Comparison of ENCODE assay signal across 8 cellular contexts in the genomic region with DNA sequence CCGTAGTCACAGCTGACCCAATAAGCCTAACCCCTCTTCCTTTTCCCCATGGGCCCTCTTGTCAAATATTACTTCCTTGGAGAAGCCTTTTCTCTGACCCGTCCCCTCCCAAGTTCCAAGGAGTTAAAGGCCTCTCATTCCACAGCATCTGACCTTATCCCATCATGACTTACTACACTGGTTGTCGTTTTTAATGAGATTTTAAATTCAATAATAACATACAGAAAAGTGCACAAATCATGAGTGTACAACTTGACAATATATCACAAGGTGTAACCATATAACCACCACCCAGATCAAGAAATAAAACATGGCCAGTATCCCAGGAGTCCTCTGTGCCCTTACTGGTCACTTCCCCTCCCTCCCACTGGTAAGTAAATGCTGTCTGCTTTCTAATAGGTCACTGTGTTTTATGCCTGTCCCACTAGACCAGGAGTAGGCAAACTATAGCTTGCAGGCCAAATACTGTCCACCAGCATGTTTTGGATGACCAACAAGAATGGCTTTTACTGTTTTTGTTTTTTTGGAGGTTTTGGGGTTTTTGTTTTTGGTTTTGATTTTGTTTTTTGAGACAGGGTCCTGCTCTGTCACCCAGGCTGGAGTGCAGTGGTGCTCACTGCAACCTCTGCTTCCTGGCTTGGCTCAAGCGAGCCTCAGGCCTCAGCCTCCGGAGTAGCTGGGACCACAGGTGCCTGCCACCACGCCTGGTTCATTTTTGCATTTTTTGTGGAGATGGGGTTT. TPM values are rescaled to one million over a fixed set of nuclear protein-coding genes. Genes with fewer than 3 reads are reported as not detected.
DNase-seq lines count a peak whose midpoint lies in the region; ATAC-seq and TF ChIP-seq lines count a peak whose summit lies in the region.

No MANE protein-coding gene starts in this region.

- H3K27me3 ChIP-seq in ACC112 (ENCODE audit: insufficient read depth, low read length) (no peaks in the 10 kb centered on the region), HAP-1 (ENCODE audit: low read depth) (no peaks in the 10 kb centered on the region), WERI-Rb-1 (ENCODE audit: insufficient read depth, low read depth, severe bottlenecking) (no peaks in the 10 kb centered on the region), iPS DF 6.9 (ENCODE audit: control insufficient read depth, insufficient read depth, low read length) (no peaks in the 10 kb centered on the region), stomach (peaks cover 0 to 12% (median 0%) of the 10 kb centered on the region in 3 donors)

- no peaks in the 10 kb centered on the region for H3K79me2 ChIP-seq in ACC112 (ENCODE audit: control insufficient read depth, insufficient read depth, low read length, unreplicated experiment)

- H3K4me3 ChIP-seq in ACC112 (ENCODE audit: low read depth, low read length) (peak overlapping the region; percentile 81), HAP-1 (peak overlapping the region; percentile 73), WERI-Rb-1 (ENCODE audit: low read depth, low read length) (peak overlapping the region; percentile 89), iPS DF 6.9 (ENCODE audit: low read length) (peak overlapping the region; percentile 87; the same call in 1 of the 2 replicates), stomach (peak overlapping the region; percentile 58 to 72 (median 64))

- WGBS in iPS DF 6.9 (ENCODE audit: insufficient coverage, insufficient read length), result no CpG with 5 or more reads among the region's 6 CpGs
- WGBS in stomach, 5 donors, result 52 to 59% (median 57%) methylated on average over 6 of the region's 6 CpGs

- peak in 1 of 2 experiments; percentile 13 for DNase-seq in HAP-1 (ENCODE audit: low spot score in 2 of 2)
- no peak for DNase-seq in WERI-Rb-1
- no peak for DNase-seq in iPS DF 6.9 (ENCODE audit: low read depth, low spot score)
- no peak for DNase-seq in stomach
- DNase-seq in middle frontal gyrus (ENCODE audit: extremely low spot score, low spot score), result no peak
- DNase-seq in GM20000 (ENCODE audit: low spot score), result no peak

- TF ChIP-seq EP300 in stomach (IDR thresholded peaks at IDR 0.05), result no peak

- no peak for TF ChIP-seq CTCF in WERI-Rb-1 (IDR thresholded peaks at IDR 0.05; ENCODE audit: low read depth, low read length)
- no peak for TF ChIP-seq CTCF in stomach (IDR thresholded peaks at IDR 0.05)
- TF ChIP-seq CTCF in GM20000 (IDR thresholded peaks at IDR 0.05; ENCODE audit: extremely low read depth, missing control alignments), result no peak

- H3K27ac ChIP-seq in ACC112 (ENCODE audit: low read depth, low read length) (peak overlapping the region; percentile 53; the same call in 1 of the 2 replicates), WERI-Rb-1 (peak overlapping the region; percentile 96), iPS DF 6.9 (ENCODE audit: low read length) (no peak overlapping the region), stomach (peak overlapping the region in 4 of 5 donors; percentile 92 to 96 (median 94))

- H3K9me3 ChIP-seq in HAP-1 (no peaks in the 10 kb centered on the region), WERI-Rb-1 (ENCODE audit: severe bottlenecking) (no peaks in the 10 kb centered on the region), iPS DF 6.9 (ENCODE audit: control insufficient read depth, insufficient read depth, low read length) (no peaks in the 10 kb centered on the region), stomach (no peaks in the 10 kb centered on the region)

- H3K36me3 ChIP-seq in ACC112 (ENCODE audit: insufficient read depth, low read length), result no peaks in the 10 kb centered on the region
- H3K36me3 ChIP-seq in HAP-1 (replicated peaks), result no peaks in the 10 kb centered on the region
- peaks cover 13% of the 10 kb centered on the region for H3K36me3 ChIP-seq in WERI-Rb-1
- no peaks in the 10 kb centered on the region for H3K36me3 ChIP-seq in iPS DF 6.9 (ENCODE audit: control insufficient read depth, insufficient read depth, low read length)
- H3K36me3 ChIP-seq in stomach, result no peaks in the 10 kb centered on the region

- no peak for ATAC-seq in HG02642 (IDR thresholded peaks at IDR 0.05; ENCODE audit: poor library complexity, unreplicated experiment)

- H3K4me1 ChIP-seq in ACC112 (ENCODE audit: control insufficient read depth, insufficient read depth, low read length, unreplicated experiment) (peaks cover 17% of the 10 kb centered on the region), HAP-1 (peaks cover 10% of the 10 kb centered on the region), iPS DF 6.9 (ENCODE audit: control insufficient read depth, insufficient read depth, low read length) (peaks cover 3% of the 10 kb centered on the region; the same call in 1 of the 2 replicates), stomach (peaks cover 26 to 42% (median 34%) of the 10 kb centered on the region in 4 donors)

- peak overlapping the region; percentile 54 for H2AFZ ChIP-seq in ACC112 (ENCODE audit: low read length, unreplicated experiment)

- in situ Hi-C loops in HAP-1 (cut with MboI; ENCODE audit: low sequenced_read_pairs), result no loop called here

- no peak for TF ChIP-seq POLR2A in stomach (IDR thresholded peaks at IDR 0.05)

- intact Hi-C loops in stomach (cut with DNase I; ENCODE audit: low total_unique reads), result no loop called here

RNA-seq across cellular contexts. Expression of gene FDXR, which starts 1.2 kb away (rescaled TPM):
- total RNA-seq in stomach, result 10 to 100 TPM in 3 of 5 donors, 1 to 10 TPM in 1, under 1 TPM in 1; 0.58 to 94.1 (median 15.4) TPM
- polyA plus RNA-seq in stomach, result 10 to 100 TPM in 2 of 3 donors, 1 to 10 TPM in 1; 8.6 to 21.1 (median 12.5) TPM

RNA-seq across cellular contexts. Expression of gene GRIN2C, which starts 14.4 kb away (rescaled TPM):
- total RNA-seq in stomach, result under 1 TPM in 1 of 5 donors, not detected in 4; 0.55 TPM
- polyA plus RNA-seq in stomach, result under 1 TPM in 1 of 3 donors, not detected in 2; 0.33 TPM

RNA-seq across cellular contexts. Expression of gene FADS6, which starts 19.4 kb away (rescaled TPM):
- 1 to 10 TPM in 1 of 5 donors, not detected in 4; 1.8 TPM for total RNA-seq in stomach
- polyA plus RNA-seq in stomach, result under 1 TPM in 1 of 3 donors, not detected in 2; 0.50 TPM

RNA-seq across cellular contexts. Expression of gene USH1G, which starts 49.0 kb away (rescaled TPM):
- under 1 TPM in 1 of 5 donors, not detected in 4; 0.18 TPM for total RNA-seq in stomach
- polyA plus RNA-seq in stomach, result 1 to 10 TPM in 1 of 3 donors, not detected in 2; 1.0 TPM

RNA-seq across cellular contexts. Expression of gene OTOP2, which starts 50.0 kb away (rescaled TPM):
- 1 to 10 TPM in 1 of 5 donors, not detected in 4; 3.2 TPM for total RNA-seq in stomach
- polyA plus RNA-seq in stomach, result under 1 TPM in 1 of 3 donors, not detected in 2; 0.15 TPM
